9 cellular contexts compared by ENCODE assay signal in genomic region chr9:128365525-128365924, GRCh38. TPM values are rescaled to one million over a fixed set of nuclear protein-coding genes. Genes with fewer than 3 reads are reported as not detected.
DNase-seq lines count a peak whose midpoint lies in the region; ATAC-seq and TF ChIP-seq lines count a peak whose summit lies in the region.
"Had no signal": no experiment of that assay in that cellular context is flagged by ENCODE, and none has a peak within 500 bp of the region (broad histone marks: within the 10 kb centered on the region; RNA-seq: fewer than 3 reads in every experiment).

No MANE protein-coding gene starts in this region.

- no peak for TF ChIP-seq RAD21 in neural cell (conservative IDR thresholded peaks at IDR 0.05)

- H3K27me3 ChIP-seq in HUES48 (ENCODE audit: control insufficient read depth, insufficient read depth, low read length) (peaks cover 77% of the 10 kb centered on the region), neural cell (ENCODE audit: insufficient read depth, low read depth, low read length) (no peaks in the 10 kb centered on the region), foreskin keratinocyte (no peaks in the 10 kb centered on the region)
- H3K27me3 ChIP-seq: body of pancreas, transverse colon had no signal

- peak overlapping the region; percentile 90 for H3K4me2 ChIP-seq in neural cell (ENCODE audit: low read length)

- ATAC-seq in GM19023 (IDR thresholded peaks at IDR 0.05; ENCODE audit: unreplicated experiment) (no peak), foreskin keratinocyte (no peak)
- ATAC-seq: body of pancreas had no signal

- peak overlapping the region; percentile 57 for H2AFZ ChIP-seq in neural cell (ENCODE audit: low read depth, low read length)

- TF ChIP-seq EP300 in neural cell (conservative IDR thresholded peaks at IDR 0.05; ENCODE audit: poor library complexity, severe bottlenecking): no peak

- H3K9me3 ChIP-seq in HUES48 (ENCODE audit: control insufficient read depth, insufficient read depth, low read length): no peaks in the 10 kb centered on the region
- no peaks in the 10 kb centered on the region for H3K9me3 ChIP-seq in neural cell (ENCODE audit: low read length)
- H3K9me3 ChIP-seq: body of pancreas, mucosa of descending colon, transverse colon had no signal

- H3K4me3 ChIP-seq in HUES48 (ENCODE audit: low read depth, low read length): peak overlapping the region; percentile 38
- H3K4me3 ChIP-seq in neural cell (ENCODE audit: low read length): peak overlapping the region; percentile 61
- H3K4me3 ChIP-seq: body of pancreas, mucosa of descending colon had no signal

- H3K27ac ChIP-seq in HUES48 (ENCODE audit: low read depth, low read length) (peak overlapping the region; percentile 72), angular gyrus (ENCODE audit: low read depth, low read length) (peak overlapping the region; percentile 98), neural cell (ENCODE audit: low read length) (peak overlapping the region; percentile 82), foreskin keratinocyte (no peak overlapping the region)
- H3K27ac ChIP-seq: body of pancreas had no signal

- H4K20me1 ChIP-seq in neural cell (ENCODE audit: insufficient read depth): no peaks in the 10 kb centered on the region

- DNase-seq in stimulated activated CD4-positive, alpha-beta T cell treated with anti-CD3 and anti-CD28 coated beads, Interleukin-2, amount 100 ng/mL, for 48 hours: no peak
- DNase-seq in foreskin keratinocyte: no peak

- H3K9me2 ChIP-seq in neural cell (ENCODE audit: insufficient read depth, low read length): no peaks in the 10 kb centered on the region

- H3K36me3 ChIP-seq in HUES48 (ENCODE audit: control insufficient read depth, insufficient read depth, low read length): no peaks in the 10 kb centered on the region
- H3K36me3 ChIP-seq in neural cell (ENCODE audit: insufficient read depth, low read length): no peaks in the 10 kb centered on the region
- H3K36me3 ChIP-seq: transverse colon had no signal

- no peaks in the 10 kb centered on the region for H3K79me2 ChIP-seq in neural cell (replicated peaks; ENCODE audit: insufficient read depth, low read length)

- H3F3A ChIP-seq in neural cell (ENCODE audit: insufficient read depth, low read length, poor library complexity, severe bottlenecking): no peaks in the 10 kb centered on the region

- H3K4me1 ChIP-seq in HUES48 (ENCODE audit: control insufficient read depth, insufficient read depth, low read length) (peaks cover 20% of the 10 kb centered on the region), foreskin keratinocyte (peaks cover 3% of the 10 kb centered on the region)

- H3K9ac ChIP-seq in HUES48 (ENCODE audit: low read depth, low read length) (no peak overlapping the region), neural cell (ENCODE audit: low read length) (peak overlapping the region; percentile 88)

- TF ChIP-seq CTCF in neural cell (IDR thresholded peaks at IDR 0.05; ENCODE audit: poor library complexity, severe bottlenecking) (no peak), foreskin keratinocyte (conservative IDR thresholded peaks at IDR 0.05) (no peak)

TF ChIP-seq in neural cell, 6 proteins besides CTCF, POLR2A, EP300 and RAD21:
- TF ChIP-seq EZH2 (IDR thresholded peaks at IDR 0.05; ENCODE audit: borderline replicate concordance, insufficient read depth, low read length, poor library complexity, severe bottlenecking) (no peak), MXI1 (conservative IDR thresholded peaks at IDR 0.05; ENCODE audit: poor library complexity, severe bottlenecking) (no peak), REST (IDR thresholded peaks at IDR 0.05; ENCODE audit: borderline replicate concordance) (no peak), SMC3 (conservative IDR thresholded peaks at IDR 0.05; ENCODE audit: poor library complexity) (no peak), TAF1 (IDR thresholded peaks at IDR 0.05; ENCODE audit: low read depth) (no peak), POLR2AphosphoS5 (IDR thresholded peaks at IDR 0.05) (no peak)

RNA-seq across cellular contexts. Expression of gene URM1, which starts 5.6 kb away (rescaled TPM):
- polyA plus RNA-seq in neural cell (66.0 and 80.8 TPM in 2 replicates), foreskin keratinocyte (67.6 and 70.2 TPM in 2 replicates)
- 27.3 and 27.4 TPM in 2 replicates for polyA minus RNA-seq in neural cell
- total RNA-seq in foreskin keratinocyte: 35.9 and 36.9 TPM in 2 replicates

RNA-seq across cellular contexts. Expression of gene SLC27A4, which starts 25.2 kb away (rescaled TPM):
- polyA plus RNA-seq in neural cell (31.6 and 34.2 TPM in 2 replicates), foreskin keratinocyte (28.6 and 34.0 TPM in 2 replicates)
- 35.8 and 43.8 TPM in 2 replicates for polyA minus RNA-seq in neural cell
- 29.5 and 32.8 TPM in 2 replicates for total RNA-seq in foreskin keratinocyte

RNA-seq across cellular contexts. Expression of gene COQ4, which starts 42.9 kb away (rescaled TPM):
- polyA plus RNA-seq in neural cell (94.5 and 108 TPM in 2 replicates), foreskin keratinocyte (35.8 and 38.3 TPM in 2 replicates)
- 42.8 and 49.9 TPM in 2 replicates for polyA minus RNA-seq in neural cell
- total RNA-seq in foreskin keratinocyte: 29.2 and 33.5 TPM in 2 replicates

RNA-seq across cellular contexts. Expression of gene TRUB2, which starts 43.3 kb away (rescaled TPM):
- polyA plus RNA-seq in neural cell (22.3 and 31.0 TPM in 2 replicates), foreskin keratinocyte (23.8 and 26.3 TPM in 2 replicates)
- 12.4 and 14.6 TPM in 2 replicates for polyA minus RNA-seq in neural cell
- 24.6 and 26.0 TPM in 2 replicates for total RNA-seq in foreskin keratinocyte

RNA-seq across cellular contexts. Expression of gene CERCAM, which starts 55.1 kb away (rescaled TPM):
- polyA plus RNA-seq in neural cell (1.1 and 1.8 TPM in 2 replicates), foreskin keratinocyte (41.6 and 54.5 TPM in 2 replicates)
- polyA minus RNA-seq in neural cell: 1.2 and 1.5 TPM in 2 replicates
- 39.7 and 46.4 TPM in 2 replicates for total RNA-seq in foreskin keratinocyte
